In the genomic region with DNA sequence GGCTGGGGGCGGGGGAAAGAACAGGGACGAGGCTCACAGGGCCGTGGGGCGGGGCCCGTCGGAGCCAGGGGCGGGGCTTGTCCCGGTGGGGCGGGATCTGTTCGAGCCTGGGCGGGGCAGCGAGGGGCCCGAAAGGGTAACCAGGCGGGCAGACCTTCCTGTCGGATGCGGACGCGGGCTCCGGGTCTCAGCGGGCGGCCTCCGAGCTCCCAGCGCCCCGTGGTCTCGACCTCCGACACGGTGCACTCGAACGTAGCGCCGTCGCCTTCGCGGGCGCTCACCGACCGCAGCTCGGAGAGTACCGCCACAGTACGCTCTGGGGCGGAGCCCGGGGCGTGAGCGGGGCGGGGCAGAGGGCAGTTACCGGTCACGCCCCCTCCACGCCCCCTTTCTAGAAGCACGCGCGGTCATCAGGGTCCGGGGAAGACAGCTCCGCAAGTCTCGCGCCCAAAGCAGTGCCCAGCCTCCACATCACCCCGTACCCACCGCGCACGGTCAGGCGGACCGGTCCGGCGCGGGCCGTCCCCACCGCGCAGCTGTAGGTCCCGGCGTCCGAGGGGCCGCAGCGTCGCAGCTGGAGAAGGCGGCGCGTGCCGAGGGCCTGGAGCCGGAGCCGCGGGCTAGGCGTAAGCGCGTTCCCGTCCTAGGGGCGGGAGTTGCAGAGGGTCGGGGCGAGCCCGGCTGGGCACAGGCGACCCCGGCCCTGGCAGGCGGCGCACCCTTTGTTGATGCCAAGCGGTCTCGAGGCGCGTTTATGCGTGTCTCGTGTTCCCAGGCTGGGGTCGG, we compare ENCODE assay signal across 9 cellular contexts. TPM values are rescaled to one million over a fixed set of nuclear protein-coding genes. Genes with fewer than 3 reads are reported as not detected.
DNase-seq lines count a peak whose midpoint lies in the region; ATAC-seq and TF ChIP-seq lines count a peak whose summit lies in the region.
"Had no signal": no experiment of that assay in that cellular context is flagged by ENCODE, and none has a peak within 500 bp of the region (broad histone marks: within the 10 kb centered on the region; RNA-seq: fewer than 3 reads in every experiment).

No MANE protein-coding gene starts in this region.

- TF ChIP-seq CTCF in GM20000 (IDR thresholded peaks at IDR 0.05; ENCODE audit: extremely low read depth, missing control alignments) (no peak), Panc1 (IDR thresholded peaks at IDR 0.05) (no peak), nephron progenitor cell (IDR thresholded peaks at IDR 0.05) (no peak)

- H3K36me3 ChIP-seq in CD8-positive, alpha-beta memory T cell (ENCODE audit: insufficient read depth, low read length), result no peaks in the 10 kb centered on the region
- H3K36me3 ChIP-seq in Panc1 (ENCODE audit: control insufficient read depth, insufficient read depth, low read length), result no peaks in the 10 kb centered on the region

- peaks cover 7% of the 10 kb centered on the region for H3K4me1 ChIP-seq in CD8-positive, alpha-beta memory T cell (ENCODE audit: insufficient read depth, low read length)
- peaks cover 3% of the 10 kb centered on the region; the same call in 1 of the 2 replicates for H3K4me1 ChIP-seq in Panc1 (ENCODE audit: control insufficient read depth, insufficient read depth, low read length)

- CTCF ChIA-PET in CD8-positive, alpha-beta memory T cell (lab: Charles Lee), result interaction anchor here (1.1 to 6.3 kb wide), 2 partner anchors 10 to 13 kb away, joined by 4 to 34 read pairs; a partner anchor contains a TSS
- CTCF ChIA-PET in Panc1 (lab: Charles Lee), result interaction anchor here (0.7 kb wide), 1 partner anchor 128 kb away, joined by 14 read pairs; no protein-coding TSS in a partner anchor

- peaks cover 0 to 16% (median 9%) of the 10 kb centered on the region in 3 donors for H3K4me1 Mint-ChIP-seq in CD8-positive, alpha-beta memory T cell
- H3K4me1 Mint-ChIP-seq in nephron progenitor cell, result peaks cover 11% of the 10 kb centered on the region

- peak overlapping the region in 1 of 8 donors; percentile 26 for H3K27ac Mint-ChIP-seq in CD8-positive, alpha-beta memory T cell
- H3K27ac Mint-ChIP-seq in nephron progenitor cell, result no peak overlapping the region

- peaks cover 34 to 69% of the 10 kb centered on the region in 2 donors for H3K27me3 Mint-ChIP-seq in CD8-positive, alpha-beta memory T cell
- H3K27me3 Mint-ChIP-seq in nephron progenitor cell (ENCODE audit: low read depth, poor library complexity), result peaks cover 53% of the 10 kb centered on the region

- H3K27ac ChIP-seq in CD8-positive, alpha-beta memory T cell (ENCODE audit: low read depth, low read length), result no peak overlapping the region
- no peak overlapping the region for H3K27ac ChIP-seq in Panc1 (ENCODE audit: low read length)

- in situ Hi-C loops in Panc1 (cut with HindIII; ENCODE audit: low pct_unique_long_range_greater_than_20kb, low sequenced_read_pairs), result no loop called here

- no TSS peak for BruUV-seq in Panc1 (replicated peaks; lab: Mats Ljungman, UMichigan)

- H3K4me3 Mint-ChIP-seq in CD8-positive, alpha-beta memory T cell, result peak overlapping the region; percentile 55 to 91 (median 69)
- H3K4me3 Mint-ChIP-seq in nephron progenitor cell, result peak overlapping the region; percentile 85

- H3K4me3 ChIP-seq in CD8-positive, alpha-beta memory T cell (ENCODE audit: low read length), result peak overlapping the region; percentile 32
- H3K4me3 ChIP-seq in Panc1 (ENCODE audit: low read depth in 2 of 2, low read length in 2 of 2), result peak overlapping the region; percentile 51 to 64

- ATAC-seq in Panc1, result peak; percentile 92

- peak; percentile 69 to 80 (median 76) for DNase-seq in CD8-positive, alpha-beta memory T cell
- peak; percentile 98 for DNase-seq in GM20000 (ENCODE audit: low spot score)
- peak; percentile 94 for DNase-seq in HK-2 (ENCODE audit: unreplicated experiment)
- no peak for DNase-seq in Panc1 (ENCODE audit: low read depth, low spot score)
- peak; percentile 75 for DNase-seq in activated T-helper 9 cell treated with anti-CD3 and anti-CD28 coated beads, Interleukin-2, amount 50 U/mL, for 16 hours (ENCODE audit: low read depth)
- peak; percentile 48 for DNase-seq in fibroblast of the conjunctiva (ENCODE audit: low read depth)
- DNase-seq in nephron progenitor cell, result peak; percentile 95
- peak; percentile 60 to 86 (median 76) for DNase-seq in stimulated activated naive CD4-positive, alpha-beta T cell (lab: John Stamatoyannopoulos, UW)

- H3K9me3 Mint-ChIP-seq in CD8-positive, alpha-beta memory T cell, result no peaks in the 10 kb centered on the region
- H3K9me3 Mint-ChIP-seq in nephron progenitor cell, result no peaks in the 10 kb centered on the region

- H3K9me3 ChIP-seq in CD8-positive, alpha-beta memory T cell (ENCODE audit: low read length), result no peaks in the 10 kb centered on the region
- H3K9me3 ChIP-seq in Panc1 (ENCODE audit: control insufficient read depth, insufficient read depth, low read depth, low read length), result no peaks in the 10 kb centered on the region

- H3K27me3 ChIP-seq in CD8-positive, alpha-beta memory T cell (ENCODE audit: insufficient read depth, low read length, poor library complexity, severe bottlenecking), result peaks cover 26% of the 10 kb centered on the region
- H3K27me3 ChIP-seq in Panc1 (ENCODE audit: control insufficient read depth, insufficient read depth, low read length), result no peaks in the 10 kb centered on the region

- POLR2A ChIA-PET in CD8-positive, alpha-beta memory T cell (lab: Charles Lee), result interaction anchor here (1.0 kb wide), 1 partner anchor 165 kb away, joined by 4 read pairs; a partner anchor contains a TSS
- POLR2A ChIA-PET in Panc1 (lab: Charles Lee), result interaction anchor here (0.5 kb wide), 1 partner anchor 46 kb away, joined by 5 read pairs; no protein-coding TSS in a partner anchor

- no peaks in the 10 kb centered on the region for H3K36me3 Mint-ChIP-seq in CD8-positive, alpha-beta memory T cell
- peaks cover 20% of the 10 kb centered on the region for H3K36me3 Mint-ChIP-seq in nephron progenitor cell (ENCODE audit: low read depth)

- intact Hi-C loops in Panc1 (cut with micrococcal nuclease; ENCODE audit: unreplicated experiment), result no loop called here

RNA-seq across cellular contexts. Expression of a gene that starts 8.7 kb away (rescaled TPM):
- total RNA-seq in CD8-positive, alpha-beta memory T cell, result 1 to 10 TPM; 5.2 to 6.0 TPM
- polyA plus RNA-seq in CD8-positive, alpha-beta memory T cell, result not detected
- total RNA-seq in Panc1 (2021; ENCODE audit: unreplicated experiment), result 2.3 TPM
- polyA plus RNA-seq in Panc1 (2012; ENCODE audit: insufficient read length), result 3.5 TPM

RNA-seq across cellular contexts. Expression of a gene that starts 9.0 kb away (rescaled TPM):
- 10 to 100 TPM; 32.9 to 36.5 TPM for total RNA-seq in CD8-positive, alpha-beta memory T cell
- 8.7 TPM for polyA plus RNA-seq in CD8-positive, alpha-beta memory T cell
- total RNA-seq in Panc1 (2021; ENCODE audit: unreplicated experiment), result 17.5 TPM
- polyA plus RNA-seq in Panc1 (2012; ENCODE audit: insufficient read length), result 30.7 TPM

RNA-seq across cellular contexts. Expression of a gene that starts 18.8 kb away (rescaled TPM):
- total RNA-seq in CD8-positive, alpha-beta memory T cell, result under 1 TPM; 0.48 to 0.69 TPM
- not detected for polyA plus RNA-seq in CD8-positive, alpha-beta memory T cell
- 25.5 TPM for total RNA-seq in Panc1 (2021; ENCODE audit: unreplicated experiment)
- 53.9 TPM for polyA plus RNA-seq in Panc1 (2012; ENCODE audit: insufficient read length)
- total RNA-seq: T-helper 2 cell treated with Interferon-gamma antibody and Interleukin-4, amounts not matched to agents 100 ng/mL and 5 ng/mL, for 36 hours had no signal

RNA-seq across cellular contexts. Expression of a gene that starts 19.5 kb away (rescaled TPM):
- total RNA-seq in CD8-positive, alpha-beta memory T cell, result not detected
- not detected for polyA plus RNA-seq in CD8-positive, alpha-beta memory T cell
- 1.2 TPM for total RNA-seq in Panc1 (2021; ENCODE audit: unreplicated experiment)
- 2.3 TPM for polyA plus RNA-seq in Panc1 (2012; ENCODE audit: insufficient read length)
- total RNA-seq: T-helper 2 cell treated with Interferon-gamma antibody and Interleukin-4, amounts not matched to agents 100 ng/mL and 5 ng/mL, for 36 hours had no signal

RNA-seq across cellular contexts. Expression of a gene that starts 38.3 kb away (rescaled TPM):
- total RNA-seq in CD8-positive, alpha-beta memory T cell, result not detected
- not detected for polyA plus RNA-seq in CD8-positive, alpha-beta memory T cell
- 0.21 TPM for total RNA-seq in Panc1 (2021; ENCODE audit: unreplicated experiment)
- polyA plus RNA-seq in Panc1 (2012; ENCODE audit: insufficient read length), result not detected

Comparison
In these comparisons a context has a peak if more than half of its experiments do, and no peak if none do; other contexts are left out.
1. RNA of a gene that starts 18.8 kb away (total RNA-seq): 25.5 TPM in Panc1 (single experiment); 0.48 to 0.69 TPM in CD8-positive, alpha-beta memory T cell; every median in the first group is over 10 times any median in the second.